8 cellular contexts compared by ENCODE assay signal in genomic region chr10:67779455-67780205, GRCh38. TPM values are rescaled to one million over a fixed set of nuclear protein-coding genes. Genes with fewer than 3 reads are reported as not detected.
A peak's percentile ranks its signal among the peaks of the same experiment; 100 is the strongest.
DNase-seq lines count a peak whose midpoint lies in the region; ATAC-seq, FAIRE-seq and TF ChIP-seq lines count a peak whose summit lies in the region.

No MANE protein-coding gene starts in this region.

- H3K4me3 Mint-ChIP-seq in CD14-positive monocyte (no peak overlapping the region), endodermal cell (no peak overlapping the region)
- H3K4me3 Mint-ChIP-seq in activated CD8-positive, alpha-beta T cell treated with anti-CD3 and anti-CD28 coated beads for 36 hours, result no peak overlapping the region
- H3K4me3 Mint-ChIP-seq in stimulated activated effector memory CD8-positive, alpha-beta T cell treated with anti-CD3 and anti-CD28 coated beads, Interleukin-12 subunit alpha, Interleukin-12 subunit beta, amount 100 ng/mL, for 72 hours, result no peak overlapping the region

- H3K9me3 ChIP-seq in endodermal cell (ENCODE audit: control insufficient read depth, low read length), result no peaks in the 10 kb centered on the region

- CTCF ChIA-PET in activated CD8-positive, alpha-beta T cell treated with anti-CD3 and anti-CD28 coated beads for 36 hours (lab: Charles Lee), result interaction anchor here (0.6 to 7.3 kb wide), 56 partner anchors 9 to 523 kb away, joined by 3 to 225 read pairs (median 4); partner anchors contain the start of gene CTNNA3

- H3K27me3 ChIP-seq in endodermal cell (ENCODE audit: control insufficient read depth, insufficient read depth, low read length, poor library complexity, severe bottlenecking), result no peaks in the 10 kb centered on the region

- H3K27ac ChIP-seq in endodermal cell (ENCODE audit: low read depth, low read length), result no peak overlapping the region

- H3K27ac Mint-ChIP-seq in CD14-positive monocyte, result no peak overlapping the region
- H3K27ac Mint-ChIP-seq in activated CD8-positive, alpha-beta T cell treated with anti-CD3 and anti-CD28 coated beads for 36 hours, result no peak overlapping the region
- no peak overlapping the region for H3K27ac Mint-ChIP-seq in endodermal cell
- no peak overlapping the region for H3K27ac Mint-ChIP-seq in stimulated activated effector memory CD8-positive, alpha-beta T cell treated with anti-CD3 and anti-CD28 coated beads, Interleukin-12 subunit alpha, Interleukin-12 subunit beta, amount 100 ng/mL, for 72 hours

- no peaks in the 10 kb centered on the region for H3K36me3 ChIP-seq in endodermal cell (ENCODE audit: control insufficient read depth, insufficient read depth, low read length)

- no peaks in the 10 kb centered on the region for H3K4me1 ChIP-seq in endodermal cell (ENCODE audit: control insufficient read depth, insufficient read depth, low read length)

- DNase-seq in CD14-positive monocyte (ENCODE audit: low spot score) (no peak), GM19239 (ENCODE audit: insufficient read length, low spot score) (no peak), NCI-H82 (lab: John Stamatoyannopoulos, UW) (peak; percentile 82), endodermal cell (peak; percentile 79), mucosa of gallbladder (ENCODE audit: low spot score) (peak; percentile 83)
- peak; percentile 79 for DNase-seq in activated CD8-positive, alpha-beta T cell treated with anti-CD3 and anti-CD28 coated beads for 36 hours
- peak; percentile 49 to 73 for DNase-seq in stimulated activated effector memory CD8-positive, alpha-beta T cell treated with anti-CD3 and anti-CD28 coated beads, Interleukin-12 subunit alpha, Interleukin-12 subunit beta, amount 100 ng/mL, for 72 hours (ENCODE audit: low spot score in 2 of 2)

- peaks cover 0 to 2% (median 0%) of the 10 kb centered on the region in 7 donors for H3K9me3 Mint-ChIP-seq in CD14-positive monocyte
- no peaks in the 10 kb centered on the region for H3K9me3 Mint-ChIP-seq in activated CD8-positive, alpha-beta T cell treated with anti-CD3 and anti-CD28 coated beads for 36 hours
- H3K9me3 Mint-ChIP-seq in endodermal cell, result no peaks in the 10 kb centered on the region
- H3K9me3 Mint-ChIP-seq in stimulated activated effector memory CD8-positive, alpha-beta T cell treated with anti-CD3 and anti-CD28 coated beads, Interleukin-12 subunit alpha, Interleukin-12 subunit beta, amount 100 ng/mL, for 72 hours, result no peaks in the 10 kb centered on the region

- TF ChIP-seq CTCF in CD14-positive monocyte (IDR thresholded peaks at IDR 0.05) (peak; percentile 87), endodermal cell (conservative IDR thresholded peaks at IDR 0.05) (peak; percentile 89)
- peak; percentile 88 for TF ChIP-seq CTCF in activated CD8-positive, alpha-beta T cell treated with anti-CD3 and anti-CD28 coated beads for 36 hours (IDR thresholded peaks at IDR 0.05)

- H3K9ac ChIP-seq in endodermal cell (ENCODE audit: extremely low read depth, low read length, poor library complexity, severe bottlenecking), result no peak overlapping the region

- ATAC-seq in HG03460 (IDR thresholded peaks at IDR 0.05; ENCODE audit: unreplicated experiment), result peak; percentile 28
- ATAC-seq in activated CD8-positive, alpha-beta T cell treated with anti-CD3 and anti-CD28 coated beads for 36 hours, result peak; percentile 75
- ATAC-seq in stimulated activated effector memory CD8-positive, alpha-beta T cell treated with anti-CD3 and anti-CD28 coated beads, Interleukin-12 subunit alpha, Interleukin-12 subunit beta, amount 100 ng/mL, for 72 hours, result peak; percentile 75

- WGBS in endodermal cell (ENCODE audit: insufficient coverage in 1 of 2, insufficient read length in 1 of 2), 2 experiments, result 13 to 15% methylated on average over 2 to 3 of the region's 4 CpGs

- FAIRE-seq in GM19239 (lab: Jason Lieb, UNC), result peak; percentile 97

- H3K27me3 Mint-ChIP-seq in CD14-positive monocyte (ENCODE audit: low read depth in 3 of 3) (peaks cover 0 to 3% (median 0%) of the 10 kb centered on the region in 3 donors), endodermal cell (ENCODE audit: insufficient read depth) (no peaks in the 10 kb centered on the region)
- no peaks in the 10 kb centered on the region for H3K27me3 Mint-ChIP-seq in activated CD8-positive, alpha-beta T cell treated with anti-CD3 and anti-CD28 coated beads for 36 hours

- intact Hi-C loops in CD14-positive monocyte (cut with micrococcal nuclease), result loop anchor here (2.0 to 10.0 kb wide), 4 partner anchors 81 to 375 kb away; partner anchors contain the start of gene CTNNA3 (in 1 of the 2)
- intact Hi-C loops in activated CD8-positive, alpha-beta T cell treated with anti-CD3 and anti-CD28 coated beads for 36 hours (cut with micrococcal nuclease), result loop anchor here (1.0 to 5.0 kb wide), 2 partner anchors 82 to 112 kb away; no protein-coding TSS in a partner anchor

- no peaks in the 10 kb centered on the region for H3K36me3 Mint-ChIP-seq in CD14-positive monocyte
- H3K36me3 Mint-ChIP-seq in activated CD8-positive, alpha-beta T cell treated with anti-CD3 and anti-CD28 coated beads for 36 hours (ENCODE audit: low read depth), result no peaks in the 10 kb centered on the region
- H3K36me3 Mint-ChIP-seq in endodermal cell (ENCODE audit: low read depth), result no peaks in the 10 kb centered on the region
- H3K36me3 Mint-ChIP-seq in stimulated activated effector memory CD8-positive, alpha-beta T cell treated with anti-CD3 and anti-CD28 coated beads, Interleukin-12 subunit alpha, Interleukin-12 subunit beta, amount 100 ng/mL, for 72 hours, result no peaks in the 10 kb centered on the region

- no peak overlapping the region for H3K4me3 ChIP-seq in endodermal cell (ENCODE audit: low read length)

- H3K4me1 Mint-ChIP-seq in CD14-positive monocyte (peaks cover 22% of the 10 kb centered on the region), endodermal cell (no peaks in the 10 kb centered on the region)
- peaks cover 17% of the 10 kb centered on the region for H3K4me1 Mint-ChIP-seq in activated CD8-positive, alpha-beta T cell treated with anti-CD3 and anti-CD28 coated beads for 36 hours (ENCODE audit: low read depth)
- H3K4me1 Mint-ChIP-seq in stimulated activated effector memory CD8-positive, alpha-beta T cell treated with anti-CD3 and anti-CD28 coated beads, Interleukin-12 subunit alpha, Interleukin-12 subunit beta, amount 100 ng/mL, for 72 hours, result peaks cover 18% of the 10 kb centered on the region

- POLR2A ChIA-PET in activated CD8-positive, alpha-beta T cell treated with anti-CD3 and anti-CD28 coated beads for 36 hours (lab: Charles Lee), result interaction anchor here (0.6 kb wide), 2 partner anchors 26 to 116 kb away, joined by 3 read pairs; no protein-coding TSS in a partner anchor

RNA-seq across cellular contexts. Expression of gene DNAJC12, which starts 58.4 kb away (rescaled TPM):
- not detected for polyA plus RNA-seq in CD14-positive monocyte
- total RNA-seq in activated CD8-positive, alpha-beta T cell treated with anti-CD3 and anti-CD28 coated beads for 36 hours, result 10 to 100 TPM; 29.1 to 32.5 TPM
- total RNA-seq in endodermal cell (under 1 TPM in 1 of 2 donors, not detected in 1; 0.59 TPM), mucosa of gallbladder (11.7 TPM)
- 9.9 TPM for polyA plus RNA-seq in endodermal cell (2013, experiment 1 of 2)
- polyA plus RNA-seq in endodermal cell (2013, experiment 2 of 2), result 8.2 TPM

Comparison
In these comparisons a context has a peak if more than half of its experiments do, and no peak if none do; other contexts are left out.
1. DNase-seq: peak in NCI-H82 (single experiment), activated CD8-positive, alpha-beta T cell treated with anti-CD3 and anti-CD28 coated beads for 36 hours (single experiment), endodermal cell (single experiment), mucosa of gallbladder (single experiment) and stimulated activated effector memory CD8-positive, alpha-beta T cell treated with anti-CD3 and anti-CD28 coated beads, Interleukin-12 subunit alpha, Interleukin-12 subunit beta, amount 100 ng/mL, for 72 hours (2 of 2); none in CD14-positive monocyte (single experiment) and GM19239 (single experiment).
2. Peak in every context shown above with its lines, with median percentiles within 50 percentile points of each other: CTCF ChIP-seq and ATAC-seq.